21 cellular contexts compared by ENCODE assay signal in the genomic region with DNA sequence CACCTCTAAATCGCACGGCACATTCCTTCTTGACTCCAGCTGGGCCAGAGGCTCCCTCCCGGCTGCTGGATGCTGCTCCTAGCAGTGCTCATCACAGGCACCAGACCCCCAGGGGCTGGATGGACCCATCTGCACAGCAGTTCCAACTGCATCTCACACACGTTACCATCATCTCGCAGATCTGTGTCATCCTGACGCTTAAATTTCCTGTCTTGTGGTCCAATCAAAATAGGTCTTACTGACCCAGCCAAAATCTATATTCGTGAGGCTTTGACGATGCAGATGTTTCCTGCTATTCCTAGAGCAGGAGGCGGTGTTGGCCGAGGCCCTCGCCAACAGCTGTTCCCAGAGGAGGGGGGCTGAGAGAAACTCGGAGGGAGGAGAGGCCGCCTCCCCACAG.
A peak's percentile ranks its signal among the peaks of the same experiment; 100 is the strongest.
DNase-seq lines count a peak whose midpoint lies in the region; ATAC-seq and TF ChIP-seq lines count a peak whose summit lies in the region.
"Had no signal": no experiment of that assay in that cellular context is flagged by ENCODE, and none has a peak within 500 bp of the region (broad histone marks: within the 10 kb centered on the region; RNA-seq: fewer than 3 reads in every experiment).

No MANE protein-coding gene starts in this region.

- peak overlapping the region in 1 of 2 donors; percentile 73 for H3K4me3 Mint-ChIP-seq in stimulated activated naive CD8-positive, alpha-beta T cell treated with anti-CD3 and anti-CD28 coated beads, Interleukin-15, amount 100 ng/mL, for 72 hours
- H3K4me3 Mint-ChIP-seq: activated CD4-positive, alpha-beta T cell treated with anti-CD3 and anti-CD28 coated beads, Interleukin-2, amount 10 ng/mL, durations not matched to agents 7 days and 5 days; dendritic cell treated with granulocyte-macrophage colony-stimulating factor and Interleukin-4, amounts not matched to agents 40 ng/mL and 50 ng/mL, for 4 days; mesothelial cell of epicardium had no signal

- intact Hi-C loops in right lobe of liver (cut with DNase I) = loop anchor here in 1 of 2 donors (10.0 kb wide), 1 partner anchor 113 kb away; the partner anchor contains the start of gene PTPRE

- peak; percentile 49 for ATAC-seq in stimulated activated naive CD8-positive, alpha-beta T cell treated with anti-CD3 and anti-CD28 coated beads, Interleukin-15, amount 100 ng/mL, for 72 hours
- no peak for ATAC-seq in stimulated activated naive CD8-positive, alpha-beta T cell treated with anti-CD3 and anti-CD28 coated beads, Interleukin-15, Interleukin-2, amounts not matched to agents 100 U/mL and 50 U/mL, for 24 hours
- ATAC-seq in HG03460 (IDR thresholded peaks at IDR 0.05; ENCODE audit: unreplicated experiment) (no peak), right lobe of liver (no peak)
- ATAC-seq: body of pancreas, PC-3 had no signal

- in situ Hi-C loops in brain microvascular endothelial cell (cut with HindIII; ENCODE audit: low pct_ligation_motif_present, low sequenced_read_pairs) = loop anchor here (10.0 kb wide), 1 partner anchor 113 kb away; the partner anchor contains the start of gene PTPRE

- no peaks in the 10 kb centered on the region for H3K4me1 ChIP-seq in right lobe of liver
- H3K4me1 ChIP-seq: body of pancreas, esophagus squamous epithelium had no signal

- no peak for TF ChIP-seq POLR2A in right lobe of liver (IDR thresholded peaks at IDR 0.05)

- 45% methylated on average over 5 of the region's 13 CpGs for WGBS in right lobe of liver (ENCODE audit: insufficient coverage, low coverage, low lambda C conversion rate, missing lambda C conversion rate)

- no peaks in the 10 kb centered on the region for H3K9me3 Mint-ChIP-seq in stimulated activated naive CD8-positive, alpha-beta T cell treated with anti-CD3 and anti-CD28 coated beads, Interleukin-15, amount 100 ng/mL, for 72 hours
- H3K9me3 Mint-ChIP-seq: activated CD4-positive, alpha-beta T cell treated with anti-CD3 and anti-CD28 coated beads, Interleukin-2, amount 10 ng/mL, durations not matched to agents 7 days and 5 days; activated T-helper 2 cell treated with anti-CD3 and anti-CD28 coated beads, Interferon-gamma antibody, Interleukin-2, Interleukin-4, amounts not matched to agents 10 μg/mL and 5 μg/mL and 100 μg/mL, durations not matched to agents 14 hours and 24 hours and 36 hours; dendritic cell treated with granulocyte-macrophage colony-stimulating factor and Interleukin-4, amounts not matched to agents 40 ng/mL and 50 ng/mL, for 4 days; mesothelial cell of epicardium had no signal

- peak overlapping the region; percentile 35 to 91 for H3K27ac Mint-ChIP-seq in stimulated activated naive CD8-positive, alpha-beta T cell treated with anti-CD3 and anti-CD28 coated beads, Interleukin-15, amount 100 ng/mL, for 72 hours
- H3K27ac Mint-ChIP-seq: activated CD4-positive, alpha-beta T cell treated with anti-CD3 and anti-CD28 coated beads, Interleukin-2, amount 10 ng/mL, durations not matched to agents 7 days and 5 days; dendritic cell treated with granulocyte-macrophage colony-stimulating factor and Interleukin-4, amounts not matched to agents 40 ng/mL and 50 ng/mL, for 4 days; mesothelial cell of epicardium had no signal

- no peak overlapping the region for H3K27ac ChIP-seq in brain microvascular endothelial cell
- no peak overlapping the region for H3K27ac ChIP-seq in right lobe of liver
- H3K27ac ChIP-seq: body of pancreas, esophagus squamous epithelium had no signal

- peaks cover 17% of the 10 kb centered on the region for H3K27me3 Mint-ChIP-seq in stimulated activated naive CD8-positive, alpha-beta T cell treated with anti-CD3 and anti-CD28 coated beads, Interleukin-15, amount 100 ng/mL, for 72 hours
- H3K27me3 Mint-ChIP-seq: activated CD4-positive, alpha-beta T cell treated with anti-CD3 and anti-CD28 coated beads, Interleukin-2, amount 10 ng/mL, durations not matched to agents 7 days and 5 days; dendritic cell treated with granulocyte-macrophage colony-stimulating factor and Interleukin-4, amounts not matched to agents 40 ng/mL and 50 ng/mL, for 4 days had no signal

- no peaks in the 10 kb centered on the region for H3K9me3 ChIP-seq in right lobe of liver
- H3K9me3 ChIP-seq: body of pancreas, esophagus squamous epithelium, SK-N-SH had no signal

- H3K36me3 ChIP-seq in brain microvascular endothelial cell (replicated peaks) = no peaks in the 10 kb centered on the region
- H3K36me3 ChIP-seq in right lobe of liver = no peaks in the 10 kb centered on the region
- H3K36me3 ChIP-seq: esophagus squamous epithelium had no signal

- peaks cover 20% of the 10 kb centered on the region for H3K4me1 Mint-ChIP-seq in stimulated activated naive CD8-positive, alpha-beta T cell treated with anti-CD3 and anti-CD28 coated beads, Interleukin-15, amount 100 ng/mL, for 72 hours
- H3K4me1 Mint-ChIP-seq: mesothelial cell of epicardium had no signal

- no peak overlapping the region for H3K4me3 ChIP-seq in brain microvascular endothelial cell (ENCODE audit: low read depth, low read length)
- H3K4me3 ChIP-seq in right lobe of liver = no peak overlapping the region
- H3K4me3 ChIP-seq: body of pancreas, esophagus squamous epithelium had no signal

- H3K27me3 ChIP-seq in brain microvascular endothelial cell (replicated peaks) (no peaks in the 10 kb centered on the region), right lobe of liver (no peaks in the 10 kb centered on the region)
- H3K27me3 ChIP-seq: body of pancreas, esophagus squamous epithelium had no signal

- no peak for DNase-seq in stimulated activated naive CD8-positive, alpha-beta T cell treated with anti-CD3 and anti-CD28 coated beads, Interleukin-15, amount 100 ng/mL, for 72 hours
- DNase-seq in stimulated activated naive CD8-positive, alpha-beta T cell treated with anti-CD3 and anti-CD28 coated beads, Interleukin-15, Interleukin-2, amounts not matched to agents 100 U/mL and 50 U/mL, for 24 hours = no peak
- peak; percentile 35 for DNase-seq in brain microvascular endothelial cell
- DNase-seq in lung microvascular endothelial cell (ENCODE audit: low read depth in 2 of 2) = peak; percentile 79 to 96
- no peak for DNase-seq in SKM-1 treated with dmso at 0.1 percent for 144 hours (lab: John Stamatoyannopoulos, UW; ENCODE audit: unreplicated experiment)
- no peak for DNase-seq in right lobe of liver
- DNase-seq in stimulated activated CD4-positive, alpha-beta T cell treated with anti-CD3 and anti-CD28 coated beads, Interleukin-2, amount 100 ng/mL, for 48 hours = no peak
- DNase-seq: activated CD4-positive, alpha-beta T cell treated with anti-CD3 and anti-CD28 coated beads, Interleukin-2, amount 10 ng/mL, durations not matched to agents 7 days and 5 days; AML-193; body of pancreas; esophagus squamous epithelium; kidney; NCI-H2081; NCI-H526; PC-3; right cardiac atrium; SK-N-SH had no signal

- no peak for TF ChIP-seq CTCF in brain microvascular endothelial cell (IDR thresholded peaks at IDR 0.05; ENCODE audit: low read depth, low read length, missing control alignments)
- no peak for TF ChIP-seq CTCF in right lobe of liver (IDR thresholded peaks at IDR 0.05)

Comparison
In these comparisons a context has a peak if more than half of its experiments do, and no peak if none do; other contexts are left out.
1. DNase-seq: peak in brain microvascular endothelial cell (single experiment) and lung microvascular endothelial cell (2 of 2); none in stimulated activated naive CD8-positive, alpha-beta T cell treated with anti-CD3 and anti-CD28 coated beads, Interleukin-15, amount 100 ng/mL, for 72 hours (0 of 2), stimulated activated naive CD8-positive, alpha-beta T cell treated with anti-CD3 and anti-CD28 coated beads, Interleukin-15, Interleukin-2, amounts not matched to agents 100 U/mL and 50 U/mL, for 24 hours (single experiment), SKM-1 treated with dmso at 0.1 percent for 144 hours (single experiment), right lobe of liver (0 of 3) and stimulated activated CD4-positive, alpha-beta T cell treated with anti-CD3 and anti-CD28 coated beads, Interleukin-2, amount 100 ng/mL, for 48 hours (0 of 2).